In the genomic region with DNA sequence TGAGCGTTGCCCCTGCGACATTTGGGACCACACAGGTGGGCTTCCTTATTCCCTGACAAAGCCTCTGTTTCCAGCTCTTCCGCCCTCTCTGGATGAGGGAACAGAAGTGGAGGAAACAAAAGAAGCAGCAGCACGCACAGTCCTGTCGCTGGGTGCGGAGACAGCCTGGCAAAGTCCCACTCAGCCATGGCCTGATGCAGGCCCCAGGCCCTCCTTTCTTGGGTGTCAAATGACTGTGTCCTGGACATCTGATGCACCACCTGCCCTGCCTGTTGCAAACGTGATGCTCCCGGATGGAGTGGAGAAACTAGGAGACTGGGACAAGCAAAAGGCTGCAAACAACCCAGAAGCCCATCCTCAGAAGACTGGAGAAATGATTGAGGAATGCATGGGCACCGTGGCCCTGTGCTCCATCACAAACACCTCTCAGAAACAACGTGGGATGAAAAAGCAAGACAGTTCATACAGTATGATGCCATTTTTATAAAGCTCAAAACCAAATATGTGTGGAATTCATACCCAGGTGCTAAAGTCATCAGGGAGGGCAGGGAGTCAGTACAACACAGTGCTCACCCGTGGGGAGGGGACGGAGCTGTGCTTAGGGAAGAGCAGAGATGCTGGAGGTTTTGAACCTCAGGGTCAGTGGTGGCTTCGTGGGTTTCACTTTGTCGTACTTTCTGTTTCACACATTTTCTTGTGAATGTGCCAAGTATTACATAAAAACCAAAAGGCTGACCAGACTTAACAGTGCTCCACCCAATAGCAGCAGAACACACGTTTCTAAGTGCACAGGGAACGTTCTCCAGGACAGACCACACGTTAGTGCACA, we compare ENCODE assay signal across 8 cellular contexts. TPM values are rescaled to one million over a fixed set of nuclear protein-coding genes. Genes with fewer than 3 reads are reported as not detected.
DNase-seq lines count a peak whose midpoint lies in the region; ATAC-seq lines count a peak whose summit lies in the region.

No MANE protein-coding gene starts in this region.

- intact Hi-C loops in naive thymus-derived CD4-positive, alpha-beta T cell (cut with micrococcal nuclease): loop anchor here in 1 of 2 donors (2.0 kb wide), 1 partner anchor 19 kb away; no protein-coding TSS in a partner anchor

- H3K4me3 ChIP-seq in GM23248: peak overlapping the region; percentile 40
- H3K4me3 ChIP-seq in naive thymus-derived CD4-positive, alpha-beta T cell (ENCODE audit: low read length): no peak overlapping the region

- peaks cover 0 to 2% (median 0%) of the 10 kb centered on the region in 5 donors for H3K27me3 Mint-ChIP-seq in naive thymus-derived CD4-positive, alpha-beta T cell

- H3K4me1 Mint-ChIP-seq in naive thymus-derived CD4-positive, alpha-beta T cell: peaks cover 35 to 49% (median 39%) of the 10 kb centered on the region in 7 donors

- CTCF ChIA-PET in naive thymus-derived CD4-positive, alpha-beta T cell (lab: Charles Lee): interaction anchor here (0.7 kb wide), 1 partner anchor 43 kb away, joined by 3 read pairs; no protein-coding TSS in a partner anchor

- peaks cover 0 to 13% (median 4%) of the 10 kb centered on the region in 5 donors for H3K36me3 Mint-ChIP-seq in naive thymus-derived CD4-positive, alpha-beta T cell

- peaks cover 30% of the 10 kb centered on the region for H3K4me1 ChIP-seq in GM23248 (ENCODE audit: insufficient read depth)
- H3K4me1 ChIP-seq in naive thymus-derived CD4-positive, alpha-beta T cell (ENCODE audit: control insufficient read depth in 2 of 2, insufficient read depth in 2 of 2, low read length in 2 of 2): peaks cover 12 to 33% of the 10 kb centered on the region in 2 donors

- POLR2A ChIA-PET in naive thymus-derived CD4-positive, alpha-beta T cell (lab: Charles Lee): interaction anchor here (1.6 to 2.0 kb wide), 2 partner anchors 20 to 26 kb away, joined by 5 to 7 read pairs; no protein-coding TSS in a partner anchor

- no peaks in the 10 kb centered on the region for H3K9me2 ChIP-seq in GM23248 (ENCODE audit: insufficient read depth)

- H4K20me1 ChIP-seq in GM23248 (ENCODE audit: insufficient read depth): no peaks in the 10 kb centered on the region

- 40 to 42% methylated on average over 17 of the region's 17 CpGs for WGBS in GM23248 (ENCODE audit: low coverage in 1 of 2, low lambda C conversion rate in 2 of 2, missing lambda C conversion rate in 2 of 2), 2 experiments

- H3K79me2 ChIP-seq in GM23248 (ENCODE audit: insufficient read depth): no peaks in the 10 kb centered on the region

- H3K27ac ChIP-seq in GM23248 (peak overlapping the region; percentile 40), cingulate gyrus (ENCODE audit: low read depth, low read length) (peak overlapping the region; percentile 95)
- peak overlapping the region; percentile 61 for H3K27ac ChIP-seq in naive thymus-derived CD4-positive, alpha-beta T cell (ENCODE audit: low read depth, low read length)

- H3K27me3 ChIP-seq in GM23248 (replicated peaks; ENCODE audit: insufficient read depth): no peaks in the 10 kb centered on the region
- no peaks in the 10 kb centered on the region for H3K27me3 ChIP-seq in naive thymus-derived CD4-positive, alpha-beta T cell (ENCODE audit: control insufficient read depth in 2 of 2, insufficient read depth in 2 of 2, low read length in 2 of 2)

- peak overlapping the region; percentile 21; the same call in 1 of the 2 replicates for H3K9ac ChIP-seq in GM23248

- H3F3A ChIP-seq in GM23248 (ENCODE audit: insufficient read depth): peaks cover 23% of the 10 kb centered on the region

- in situ Hi-C loops in GM23248 (cut with MboI): no loop called here

- no peaks in the 10 kb centered on the region for H3K9me3 ChIP-seq in GM23248 (ENCODE audit: low read depth)
- H3K9me3 ChIP-seq in naive thymus-derived CD4-positive, alpha-beta T cell (ENCODE audit: control insufficient read depth in 2 of 3, low read length in 3 of 3): no peaks in the 10 kb centered on the region

- peak overlapping the region; percentile 69 for H3K4me2 ChIP-seq in GM23248 (ENCODE audit: unreplicated experiment)

- DNase-seq in GM23248: peak; percentile 71
- peak; percentile 30 for DNase-seq in NCI-H2029 treated with DMSO at 0.1 percent for 48 hours (lab: John Stamatoyannopoulos, UW)
- no peak for DNase-seq in naive thymus-derived CD4-positive, alpha-beta T cell
- DNase-seq in ureter (ENCODE audit: low spot score): no peak
- DNase-seq in activated CD8-positive, alpha-beta memory T cell treated with anti-CD3 and anti-CD28 coated beads for 24 hours: no peak
- DNase-seq in SKM-1 treated with dmso at 0.1 percent for 144 hours (lab: John Stamatoyannopoulos, UW; ENCODE audit: unreplicated experiment): no peak

- H3K36me3 ChIP-seq in GM23248 (ENCODE audit: low read depth): peaks cover 12% of the 10 kb centered on the region; the same call in 1 of the 2 replicates
- H3K36me3 ChIP-seq in naive thymus-derived CD4-positive, alpha-beta T cell (ENCODE audit: control insufficient read depth in 2 of 3, insufficient read depth in 3 of 3, low read length in 3 of 3): peaks cover 0 to 35% (median 12%) of the 10 kb centered on the region in 3 experiments

- peak overlapping the region in 6 of 10 donors; percentile 10 to 50 (median 13) for H3K4me3 Mint-ChIP-seq in naive thymus-derived CD4-positive, alpha-beta T cell

- no peaks in the 10 kb centered on the region for H3K9me3 Mint-ChIP-seq in naive thymus-derived CD4-positive, alpha-beta T cell

- peak; percentile 51 for ATAC-seq in GM18499 (IDR thresholded peaks at IDR 0.05; ENCODE audit: insufficient read depth, unreplicated experiment)
- peak; percentile 63 for ATAC-seq in naive thymus-derived CD4-positive, alpha-beta T cell

- peak overlapping the region; percentile 16; the same call in 1 of the 2 replicates for H2AFZ ChIP-seq in GM23248

- peak overlapping the region; percentile 61 to 91 (median 81) for H3K27ac Mint-ChIP-seq in naive thymus-derived CD4-positive, alpha-beta T cell

RNA-seq across cellular contexts. Expression of a gene that starts 20.9 kb away (rescaled TPM):
- total RNA-seq in GM23248 (2014; rRNA removed; shearing (Covaris generic)): 9.7 and 12.4 TPM in 2 replicates
- polyA plus RNA-seq in GM23248 (2016; fragmentation: Nextera tagmentation; extraction: Ambion mirVana): 6.1 and 7.8 TPM in 2 replicates
- 100 to 1,000 TPM; 108 to 187 (median 144) TPM for total RNA-seq in naive thymus-derived CD4-positive, alpha-beta T cell
- polyA plus RNA-seq in naive thymus-derived CD4-positive, alpha-beta T cell: 1 to 10 TPM; 4.4 to 7.7 TPM
- 116 TPM for total RNA-seq in ureter

RNA-seq across cellular contexts. Expression of a gene that starts 26.9 kb away (rescaled TPM):
- 2,655 and 2,752 TPM in 2 replicates for total RNA-seq in GM23248 (2014; rRNA removed; shearing (Covaris generic))
- polyA plus RNA-seq in GM23248 (2016; fragmentation: Nextera tagmentation; extraction: Ambion mirVana): 3,114 and 3,141 TPM in 2 replicates
- 1,000 to 10,000 TPM in 1 of 5 experiments, 100 to 1,000 TPM in 4; 535 to 1,748 (median 620) TPM for total RNA-seq in naive thymus-derived CD4-positive, alpha-beta T cell
- 1,000 to 10,000 TPM; 3,113 to 3,303 TPM for polyA plus RNA-seq in naive thymus-derived CD4-positive, alpha-beta T cell
- 1,153 TPM for total RNA-seq in ureter

Comparison
In these comparisons a context has a peak if more than half of its experiments do, and no peak if none do; other contexts are left out.
1. DNase-seq: peak in GM23248 (single experiment) and NCI-H2029 treated with DMSO at 0.1 percent for 48 hours (single experiment); none in naive thymus-derived CD4-positive, alpha-beta T cell (0 of 9), ureter (single experiment), activated CD8-positive, alpha-beta memory T cell treated with anti-CD3 and anti-CD28 coated beads for 24 hours (single experiment) and SKM-1 treated with dmso at 0.1 percent for 144 hours (single experiment).
2. H3K27ac ChIP-seq: peak in every context shown above with its lines; median percentile 95 in cingulate gyrus; 61 in naive thymus-derived CD4-positive, alpha-beta T cell; 40 in GM23248.